ENCODE assay signal across 10 cellular contexts in the genomic region with DNA sequence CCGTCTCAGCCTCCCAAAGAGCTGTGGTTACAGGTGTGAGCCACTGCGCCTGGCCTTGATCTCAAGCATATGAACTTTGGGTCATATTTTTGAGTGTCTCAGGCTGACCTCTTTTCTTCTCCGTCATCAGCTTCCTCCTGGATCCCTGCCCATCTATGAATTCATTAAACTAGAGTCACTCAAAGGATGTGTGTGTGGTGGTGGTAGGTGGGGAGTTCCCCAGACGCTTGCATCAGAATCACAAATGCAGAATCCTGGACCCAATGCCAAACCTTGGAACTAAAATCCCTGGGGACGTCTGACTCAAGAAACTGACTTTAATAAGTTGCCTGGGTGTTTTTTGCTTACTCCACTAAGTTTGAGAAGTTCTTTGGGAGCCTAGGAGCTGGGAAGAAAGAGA. TPM values are rescaled to one million over a fixed set of nuclear protein-coding genes. Genes with fewer than 3 reads are reported as not detected.
DNase-seq lines count a peak whose midpoint lies in the region; ATAC-seq and TF ChIP-seq lines count a peak whose summit lies in the region.
"Had no signal": no experiment of that assay in that cellular context is flagged by ENCODE, and none has a peak within 500 bp of the region (broad histone marks: within the 10 kb centered on the region; RNA-seq: fewer than 3 reads in every experiment).

No MANE protein-coding gene starts in this region.

- POLR2A ChIA-PET in HEK293T (lab: Yijun Ruan, JAX): no interaction called here

- no peak for TF ChIP-seq EP300 in stomach (IDR thresholded peaks at IDR 0.05)

- H3K27ac ChIP-seq in epithelial cell of prostate (peak overlapping the region; percentile 60), trophoblast cell (ENCODE audit: low read depth, low read length) (no peak overlapping the region), stomach (peak overlapping the region in 1 of 5 donors; percentile 91)

- H4K8ac ChIP-seq in trophoblast cell (ENCODE audit: low read depth, low read length): no peak overlapping the region

- intact Hi-C loops in stomach (cut with DNase I; ENCODE audit: low total_unique reads): no loop called here

- H3K27me3 ChIP-seq in trophoblast cell (ENCODE audit: insufficient read depth, low read length) (peaks cover 13% of the 10 kb centered on the region), stomach (peaks cover 0 to 44% (median 31%) of the 10 kb centered on the region in 3 donors)

- DNase-seq in Caki2 (ENCODE audit: low read depth) (peak; percentile 90), RKO (ENCODE audit: low spot score) (peak; percentile 61), epithelial cell of prostate (ENCODE audit: low read depth, low spot score) (peak; percentile 89), trophoblast cell (peak; percentile 12 to 36), NCI-H2196 (lab: John Stamatoyannopoulos, UW; ENCODE audit: unreplicated experiment) (no peak), T-helper 17 cell (no peak), stomach (no peak), HEK293T (ENCODE audit: extremely low spot score) (no peak)
- DNase-seq: DMS153 had no signal

- H3K27ac Mint-ChIP-seq in T-helper 17 cell: no peak overlapping the region
- H3K27ac Mint-ChIP-seq: IgD-negative memory B cell had no signal

- peaks cover 44% of the 10 kb centered on the region for H3K27me3 Mint-ChIP-seq in T-helper 17 cell

- no peak for TF ChIP-seq POLR2A in stomach (IDR thresholded peaks at IDR 0.05)

- no peak overlapping the region for H4K12ac ChIP-seq in trophoblast cell (ENCODE audit: low read depth, low read length)

- in situ Hi-C loops in Caki2 (cut with HindIII; ENCODE audit: low pct_unique_long_range_greater_than_20kb, low sequenced_read_pairs): no loop called here

- H4K91ac ChIP-seq in trophoblast cell (ENCODE audit: low read depth, low read length): no peak overlapping the region

- no peaks in the 10 kb centered on the region for H3K79me2 ChIP-seq in trophoblast cell (ENCODE audit: control insufficient read depth, insufficient read depth, low read length, poor library complexity)

- H3K4me1 ChIP-seq in trophoblast cell (ENCODE audit: control insufficient read depth in 1 of 2, insufficient read depth in 2 of 2, low read length in 2 of 2) (peaks cover 16 to 17% of the 10 kb centered on the region in 2 experiments), stomach (peaks cover 15 to 37% (median 23%) of the 10 kb centered on the region in 4 donors)

- peaks cover 6% of the 10 kb centered on the region for H3K36me3 Mint-ChIP-seq in T-helper 17 cell (ENCODE audit: low read depth)
- H3K36me3 Mint-ChIP-seq: IgD-negative memory B cell had no signal

- H2BK5ac ChIP-seq in trophoblast cell (ENCODE audit: low read depth, low read length, poor library complexity): no peak overlapping the region

- no peak overlapping the region for H2AK5ac ChIP-seq in trophoblast cell (ENCODE audit: low read length)

- H3K4me3 ChIP-seq in trophoblast cell (ENCODE audit: low read depth, low read length): no peak overlapping the region
- H3K4me3 ChIP-seq in stomach: no peak overlapping the region

- WGBS in trophoblast cell (ENCODE audit: extremely low coverage, insufficient coverage, insufficient read length): no CpG with 5 or more reads among the region's 5 CpGs
- 42 to 55% (median 51%) methylated on average over 5 of the region's 5 CpGs for WGBS in stomach, 5 donors

- H2BK12ac ChIP-seq in trophoblast cell (ENCODE audit: low read length): no peak overlapping the region

- H3K4me2 ChIP-seq in trophoblast cell (ENCODE audit: low read length): no peak overlapping the region

- CTCF ChIA-PET in HEK293T (lab: Yijun Ruan, JAX): interaction anchor here (0.9 to 1.2 kb wide), 2 partner anchors 17 to 1009 kb away, joined by 3 read pairs; no protein-coding TSS in a partner anchor

- no peak for ATAC-seq in T-helper 17 cell

- no peak overlapping the region for H3K14ac ChIP-seq in trophoblast cell (ENCODE audit: low read length)

- H3K9me3 ChIP-seq in trophoblast cell (ENCODE audit: insufficient read depth, low read depth, low read length) (no peaks in the 10 kb centered on the region), T-helper 17 cell (ENCODE audit: control insufficient read depth, low read length, poor library complexity, severe bottlenecking) (no peaks in the 10 kb centered on the region), stomach (no peaks in the 10 kb centered on the region)

- H3K4me1 Mint-ChIP-seq in T-helper 17 cell: peaks cover 8% of the 10 kb centered on the region

- no peak overlapping the region for H3K9ac ChIP-seq in trophoblast cell (ENCODE audit: low read length)

- no peak overlapping the region for H2AFZ ChIP-seq in trophoblast cell (ENCODE audit: insufficient read depth, low read length, poor library complexity)

- no peaks in the 10 kb centered on the region for H3K79me1 ChIP-seq in trophoblast cell (ENCODE audit: low read length)

- no peak overlapping the region for H3K4me3 Mint-ChIP-seq in T-helper 17 cell

- H2BK120ac ChIP-seq in trophoblast cell (ENCODE audit: insufficient read depth, low read length, poor library complexity): no peak overlapping the region

- no peak overlapping the region for H3K4ac ChIP-seq in trophoblast cell (ENCODE audit: low read depth, low read length)

- no peak overlapping the region for H3K23ac ChIP-seq in trophoblast cell (ENCODE audit: low read length)

- no peak overlapping the region for H3K18ac ChIP-seq in trophoblast cell (ENCODE audit: low read length)

- TF ChIP-seq CTCF in stomach (IDR thresholded peaks at IDR 0.05): no peak

- no peaks in the 10 kb centered on the region for H3K36me3 ChIP-seq in trophoblast cell (ENCODE audit: control insufficient read depth in 1 of 2, insufficient read depth in 2 of 2, low read length in 2 of 2)
- H3K36me3 ChIP-seq in stomach: no peaks in the 10 kb centered on the region

TF ChIP-seq in HEK293T, 16 proteins besides CTCF, POLR2A, EP300 and RAD21:
- TF ChIP-seq TARDBP (IDR thresholded peaks at IDR 0.05) (no peak), SUZ12 (IDR thresholded peaks at IDR 0.05) (no peak), NFRKB (IDR thresholded peaks at IDR 0.05) (no peak), ARNT (IDR thresholded peaks at IDR 0.05) (no peak)
- TF ChIP-seq, protein P1, sequence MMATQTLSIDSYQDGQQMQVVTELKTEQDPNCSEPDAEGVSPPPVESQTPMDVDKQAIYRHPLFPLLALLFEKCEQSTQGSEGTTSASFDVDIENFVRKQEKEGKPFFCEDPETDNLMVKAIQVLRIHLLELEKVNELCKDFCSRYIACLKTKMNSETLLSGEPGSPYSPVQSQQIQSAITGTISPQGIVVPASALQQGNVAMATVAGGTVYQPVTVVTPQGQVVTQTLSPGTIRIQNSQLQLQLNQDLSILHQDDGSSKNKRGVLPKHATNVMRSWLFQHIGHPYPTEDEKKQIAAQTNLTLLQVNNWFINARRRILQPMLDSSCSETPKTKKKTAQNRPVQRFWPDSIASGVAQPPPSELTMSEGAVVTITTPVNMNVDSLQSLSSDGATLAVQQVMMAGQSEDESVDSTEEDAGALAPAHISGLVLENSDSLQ (IDR thresholded peaks at IDR 0.05): no peak

RNA-seq across cellular contexts. Expression of a gene that starts 6.7 kb away (rescaled TPM):
- total RNA-seq in Caki2 (2014; rRNA removed; shearing (Covaris generic); ENCODE audit: low replicate concordance): 15.2 and 28.2 TPM in 2 replicates
- 8.1 and 9.6 TPM in 2 replicates for polyA plus RNA-seq in trophoblast cell (2013)
- total RNA-seq in T-helper 17 cell (1 to 10 TPM in 1 of 2 donors, under 1 TPM in 1; 0.81 to 1.8 TPM), stomach (10 to 100 TPM in 2 of 5 donors, 1 to 10 TPM in 1, under 1 TPM in 1, not detected in 1; 0.89 to 30.3 (median 7.3) TPM)
- polyA plus RNA-seq in stomach: 1 to 10 TPM in 2 of 3 donors, under 1 TPM in 1; 0.68 to 3.8 (median 1.5) TPM

Comparison
In these comparisons a context has a peak if more than half of its experiments do, and no peak if none do; other contexts are left out.
1. DNase-seq: peak in Caki2 (single experiment), RKO (single experiment), epithelial cell of prostate (single experiment) and trophoblast cell (2 of 2); none in NCI-H2196 (single experiment), T-helper 17 cell (0 of 3), stomach (single experiment) and HEK293T (single experiment).